ENCODE assay signal across 30 cellular contexts in genomic region chr12:78725033-78725432, GRCh38.
"Had no signal": no experiment of that assay in that cellular context is flagged by ENCODE, and none has a peak within 500 bp of the region (broad histone marks: within the 10 kb centered on the region; RNA-seq: fewer than 3 reads in every experiment).

No MANE protein-coding gene starts in this region.

- H3K79me2 ChIP-seq: parathyroid adenoma had no signal

- H3K9me3 ChIP-seq: esophagus muscularis mucosa, gastroesophageal sphincter, heart right ventricle, left lung, right atrium auricular region, sigmoid colon, thoracic aorta, tibial nerve, upper lobe of left lung had no signal

- H3K36me3 Mint-ChIP-seq: naive thymus-derived CD4-positive, alpha-beta T cell; neural progenitor cell; stimulated activated naive B cell treated with anti-CD40 and anti-IgM and Interleukin-4, amounts not matched to agents 10 μg/mL and 1 μg/mL and 100 μg/mL, for 72 hours had no signal

- H3K4me3 Mint-ChIP-seq: naive thymus-derived CD4-positive, alpha-beta T cell; nephron; neural progenitor cell; stimulated activated naive B cell treated with anti-CD40 and anti-IgM and Interleukin-4, amounts not matched to agents 10 μg/mL and 1 μg/mL and 100 μg/mL, for 72 hours; stimulated activated naive CD8-positive, alpha-beta T cell treated with anti-CD3 and anti-CD28 coated beads, Interleukin-15, Interleukin-2, amounts not matched to agents 100 ng/mL and 50 ng/mL, for 24 hours had no signal

- H3K4me3 ChIP-seq: coronary artery, esophagus muscularis mucosa, gastroesophageal sphincter, heart right ventricle, left lung, neural progenitor cell, right atrium auricular region, sigmoid colon, skin epidermis, thoracic aorta, tibial nerve, upper lobe of left lung had no signal

- H3K27me3 ChIP-seq: esophagus muscularis mucosa, foreskin keratinocyte, gastroesophageal sphincter, heart right ventricle, left lung, neural progenitor cell, right atrium auricular region, sigmoid colon, tibial nerve, upper lobe of left lung had no signal

- H3K27me3 Mint-ChIP-seq: naive thymus-derived CD4-positive, alpha-beta T cell; progenitor cell of endocrine pancreas; stimulated activated naive B cell treated with anti-CD40 and anti-IgM and Interleukin-4, amounts not matched to agents 10 μg/mL and 1 μg/mL and 100 μg/mL, for 72 hours; stimulated activated naive CD8-positive, alpha-beta T cell treated with anti-CD3 and anti-CD28 coated beads, Interleukin-15, Interleukin-2, amounts not matched to agents 100 ng/mL and 50 ng/mL, for 24 hours had no signal

- H3K4me1 Mint-ChIP-seq: naive thymus-derived CD4-positive, alpha-beta T cell had no signal

- H3K4me1 ChIP-seq: esophagus muscularis mucosa, foreskin keratinocyte, gastroesophageal sphincter, heart right ventricle, left lung, parathyroid adenoma, right atrium auricular region, sigmoid colon, tibial nerve, upper lobe of left lung had no signal

- H2AFZ ChIP-seq: neural progenitor cell, parathyroid adenoma had no signal

- H3K9me3 Mint-ChIP-seq: nephron; neural progenitor cell; stimulated activated naive B cell treated with anti-CD40 and anti-IgM and Interleukin-4, amounts not matched to agents 10 μg/mL and 1 μg/mL and 100 μg/mL, for 72 hours had no signal

- ATAC-seq: gastroesophageal sphincter; heart right ventricle; left cardiac atrium; left lung; naive thymus-derived CD4-positive, alpha-beta T cell; stimulated activated naive B cell treated with anti-CD40 and anti-IgM and Interleukin-4, amounts not matched to agents 10 μg/mL and 1 μg/mL and 100 μg/mL, for 72 hours had no signal

- FAIRE-seq: islet of Langerhans, urothelium cell line had no signal

- H3K27ac ChIP-seq: coronary artery, esophagus muscularis mucosa, foreskin keratinocyte, gastroesophageal sphincter, heart right ventricle, left lung, neural progenitor cell, parathyroid adenoma, right atrium auricular region, sigmoid colon, skin epidermis, thoracic aorta, upper lobe of left lung had no signal

- DNase-seq: dermis blood vessel endothelial cell; effector memory CD4-positive, alpha-beta T cell; foreskin keratinocyte; glutamatergic neuron; heart right ventricle; hippocampal formation; left cardiac atrium; left lung; mesendoderm; midbrain; naive thymus-derived CD4-positive, alpha-beta T cell; sigmoid colon; stimulated activated CD4-positive, alpha-beta T cell treated with anti-CD3 and anti-CD28 coated beads, Interleukin-15, amount 100 ng/mL, for 24 hours; stimulated activated CD4-positive, alpha-beta T cell treated with anti-CD3 and anti-CD28 coated beads, Interleukin-2, amount 100 ng/mL, for 48 hours; stimulated activated naive B cell treated with anti-CD40 and anti-IgM and Interleukin-4, amounts not matched to agents 10 μg/mL and 1 μg/mL and 100 μg/mL, for 72 hours; upper lobe of left lung had no signal

- H3K4me2 ChIP-seq: neural progenitor cell had no signal

- H3K27ac Mint-ChIP-seq: naive thymus-derived CD4-positive, alpha-beta T cell; nephron; neural progenitor cell; progenitor cell of endocrine pancreas; stimulated activated naive B cell treated with anti-CD40 and anti-IgM and Interleukin-4, amounts not matched to agents 10 μg/mL and 1 μg/mL and 100 μg/mL, for 72 hours; stimulated activated naive CD8-positive, alpha-beta T cell treated with anti-CD3 and anti-CD28 coated beads, Interleukin-15, Interleukin-2, amounts not matched to agents 100 ng/mL and 50 ng/mL, for 24 hours had no signal

- H3K36me3 ChIP-seq: esophagus muscularis mucosa, gastroesophageal sphincter, heart right ventricle, left lung, neural progenitor cell, right atrium auricular region, sigmoid colon, thoracic aorta, tibial nerve, upper lobe of left lung had no signal

- H3K9ac ChIP-seq: neural progenitor cell, parathyroid adenoma had no signal
